ENCODE assay signal across 30 cellular contexts in the genomic region with DNA sequence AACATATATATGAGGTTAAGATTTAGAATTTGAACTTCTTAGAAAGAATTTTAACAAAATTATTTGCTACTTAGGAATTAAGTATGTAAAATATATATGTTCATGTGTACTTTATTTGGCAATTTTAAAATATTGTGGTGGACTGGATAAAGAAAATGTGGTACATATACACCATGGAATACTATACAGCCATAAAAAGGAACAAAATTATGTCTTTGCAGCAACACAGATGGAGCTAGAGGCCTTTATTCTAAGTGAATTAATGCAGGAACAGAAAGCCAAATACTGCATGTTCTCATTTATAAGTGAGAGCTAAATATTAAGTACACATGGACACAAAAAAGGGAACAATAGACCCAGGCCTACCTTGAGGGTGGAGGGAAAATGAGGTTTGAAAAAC.
"Had no signal": no experiment of that assay in that cellular context is flagged by ENCODE, and none has a peak within 500 bp of the region (broad histone marks: within the 10 kb centered on the region; RNA-seq: fewer than 3 reads in every experiment).

No MANE protein-coding gene starts in this region.

- ATAC-seq: activated naive CD4-positive, alpha-beta T cell treated with anti-CD3 and anti-CD28 coated beads, Interleukin-2, amount 50 U/mL, for 72 hours; activated naive CD8-positive, alpha-beta T cell treated with anti-CD3 and anti-CD28 coated beads, Interleukin-2, amount 50 U/mL, for 24 hours; activated T-cell treated with anti-CD3 and anti-CD28 coated beads, Interleukin-2, amount 50 U/mL, for 4 hours; activated T-cell treated with anti-CD3 and anti-CD28 coated beads, Interleukin-2, amount 50 U/mL, for 72 hours; activated T-helper 17 cell treated with anti-CD3 and anti-CD28 coated beads, Interleukin-2, amount 50 U/mL, for 72 hours; body of pancreas had no signal

- H3K36me3 ChIP-seq: adrenal gland, ascending aorta, brain microvascular endothelial cell, breast epithelium, cardiac muscle cell had no signal

- H3K4me3 ChIP-seq: adrenal gland, ascending aorta, body of pancreas, breast epithelium, cardiac muscle cell had no signal

- H3K27me3 ChIP-seq: adrenal gland, ascending aorta, body of pancreas, brain microvascular endothelial cell, breast epithelium, cardiac muscle cell had no signal

- DNase-seq: activated effector memory CD4-positive, alpha-beta T cell treated with anti-CD3 and anti-CD28 coated beads, Interleukin-2, amount 50 U/mL, for 16 hours; activated effector memory CD4-positive, alpha-beta T cell treated with Interleukin-2 at 50 U/mL for 16 hours; activated gamma-delta T cell; activated gamma-delta T cell treated with Interleukin-2 at 50 U/mL for 16 hours; activated naive CD4-positive, alpha-beta T cell; activated naive CD4-positive, alpha-beta T cell treated with anti-CD3 and anti-CD28 coated beads for 36 hours; activated naive CD4-positive, alpha-beta T cell treated with anti-CD3 and anti-CD28 coated beads, Interleukin-2, amount 10 ng/mL, durations not matched to agents 7 days and 5 days; activated naive CD4-positive, alpha-beta T cell treated with anti-CD3 and anti-CD28 coated beads, Interleukin-2, amount 50 U/mL, for 16 hours; activated naive CD4-positive, alpha-beta T cell treated with Interleukin-2 at 50 U/mL for 16 hours; activated naive CD8-positive, alpha-beta T cell treated with anti-CD3 and anti-CD28 coated beads for 36 hours; activated naive CD8-positive, alpha-beta T cell treated with anti-CD3 and anti-CD28 coated beads, Interleukin-2, amount 10 ng/mL, durations not matched to agents 7 days and 5 days; activated naive CD8-positive, alpha-beta T cell treated with anti-CD3 and anti-CD28 coated beads, Interleukin-2, amount 50 U/mL, for 24 hours; activated T-cell treated with anti-CD3 and anti-CD28 coated beads, Interleukin-2, amount 50 U/mL, for 4 hours; activated T-cell treated with anti-CD3 and anti-CD28 coated beads, Interleukin-2, amount 50 U/mL, for 48 hours; activated T-cell treated with anti-CD3 and anti-CD28 coated beads, Interleukin-2, amount 50 U/mL, for 72 hours; adrenal gland; amniotic stem cell; amygdala; anterior cingulate cortex; aorta; body of pancreas; brain microvascular endothelial cell; caudate nucleus; central memory CD4-positive, alpha-beta T cell; cerebellar nuclear complex had no signal

- H3K4me1 ChIP-seq: adrenal gland, ascending aorta, body of pancreas, breast epithelium had no signal

- H3K27ac ChIP-seq: adrenal gland, ascending aorta, body of pancreas, brain microvascular endothelial cell, breast epithelium, cardiac muscle cell had no signal
